In genomic region chr20:57560554-57561355, GRCh38 we compare ENCODE assay signal across 13 cellular contexts. TPM values are rescaled to one million over a fixed set of nuclear protein-coding genes. Genes with fewer than 3 reads are reported as not detected.
DNase-seq lines count a peak whose midpoint lies in the region; ATAC-seq, FAIRE-seq and TF ChIP-seq lines count a peak whose summit lies in the region.
"Had no signal": no experiment of that assay in that cellular context is flagged by ENCODE, and none has a peak within 500 bp of the region (broad histone marks: within the 10 kb centered on the region; RNA-seq: fewer than 3 reads in every experiment).

Gene PCK1, plus strand, starts transcription at chr20:57561110. Its CDS starts 302 bp downstream, at chr20:57561412.

- ATAC-seq in pancreas (peak; percentile 89 to 96 (median 92)), GM19455 (IDR thresholded peaks at IDR 0.05; ENCODE audit: unreplicated experiment) (no peak), HG02798 (IDR thresholded peaks at IDR 0.05; ENCODE audit: poor library complexity, unreplicated experiment) (no peak)
- ATAC-seq: effector memory CD8-positive, alpha-beta T cell had no signal

- H3K9me3 ChIP-seq in pancreas (no peaks in the 10 kb centered on the region), ascending aorta (no peaks in the 10 kb centered on the region)

- DNase-seq in ELR (ENCODE audit: low read depth) (peak; percentile 7), NCI-H774 (lab: John Stamatoyannopoulos, UW) (peak; percentile 69), fibroblast of mammary gland (ENCODE audit: low read depth) (peak; percentile 28), pancreas (peak; percentile 60 to 88 (median 80)), retina (no peak), ascending aorta (ENCODE audit: low spot score in 2 of 2) (no peak)
- DNase-seq: activated CD4-positive, alpha-beta T cell treated with anti-CD3 and anti-CD28 coated beads for 4 hours; activated naive CD4-positive, alpha-beta T cell treated with anti-CD3 and anti-CD28 coated beads, Interleukin-2, amount 10 ng/mL, durations not matched to agents 7 days and 5 days; effector memory CD8-positive, alpha-beta T cell; NCI-H1105 had no signal

- H3K4me3 ChIP-seq in fibroblast of mammary gland (ENCODE audit: control insufficient read depth, low read depth, low read length), result no peak within 1 kb of the TSS
- no peak within 1 kb of the TSS for H3K4me3 ChIP-seq in pancreas
- no peak within 1 kb of the TSS for H3K4me3 ChIP-seq in ascending aorta

- H3K36me3 ChIP-seq in pancreas (no peaks in the 10 kb centered on the region), ascending aorta (no peaks in the 10 kb centered on the region)

- FAIRE-seq in pancreas (lab: Jason Lieb, UNC), result peak; percentile 47

- intact Hi-C loops in pancreas (cut with DNase I), result no loop called here
- intact Hi-C loops in ascending aorta (cut with DNase I), result no loop called here

- H3K27me3 ChIP-seq in pancreas (no peaks in the 10 kb centered on the region), ascending aorta (no peaks in the 10 kb centered on the region)

- 22 to 26% methylated on average over 14 of the region's 14 CpGs for WGBS in pancreas, 2 donors

- H3K4me1 ChIP-seq in pancreas (peaks cover 7 to 14% (median 9%) of the 10 kb centered on the region in 3 donors), ascending aorta (no peaks in the 10 kb centered on the region)

- no peak within 1 kb of the TSS for H3K27ac ChIP-seq in pancreas
- H3K27ac ChIP-seq in ascending aorta, result no peak within 1 kb of the TSS

- no peak for TF ChIP-seq CTCF in fibroblast of mammary gland (conservative IDR thresholded peaks at IDR 0.05; ENCODE audit: control insufficient read depth, insufficient read depth, low read depth, low read length)
- no peak for TF ChIP-seq CTCF in pancreas (IDR thresholded peaks at IDR 0.05)
- TF ChIP-seq CTCF in ascending aorta (IDR thresholded peaks at IDR 0.05), result no peak

RNA-seq across cellular contexts. Expression of gene PCK1, which starts in this region (rescaled TPM):
- total RNA-seq in pancreas (1 to 10 TPM in 1 of 6 donors, under 1 TPM in 5; 0.12 to 2.5 (median 0.47) TPM), ascending aorta (7.7 TPM)
- polyA plus RNA-seq in pancreas, result 1 to 10 TPM in 1 of 2 donors, under 1 TPM in 1; 0.38 to 2.3 TPM
- total RNA-seq: progenitor cell of endocrine pancreas had no signal

Comparison
In these comparisons a context has a peak if more than half of its experiments do, and no peak if none do; other contexts are left out.
1. DNase-seq: peak in ELR (single experiment), NCI-H774 (single experiment), fibroblast of mammary gland (single experiment) and pancreas (6 of 6); none in retina (single experiment) and ascending aorta (0 of 2).
2. ATAC-seq: peak in pancreas (4 of 4); none in GM19455 (single experiment) and HG02798 (single experiment).